In genomic region chr6:136421537-136422158, GRCh38 we compare ENCODE assay signal across 25 cellular contexts.
DNase-seq lines count a peak whose midpoint lies in the region; ATAC-seq, FAIRE-seq and TF ChIP-seq lines count a peak whose summit lies in the region.
"Had no signal": no experiment of that assay in that cellular context is flagged by ENCODE, and none has a peak within 500 bp of the region (broad histone marks: within the 10 kb centered on the region; RNA-seq: fewer than 3 reads in every experiment).

No MANE protein-coding gene starts in this region.

- no peak overlapping the region for H3K4me3 Mint-ChIP-seq in GM23338
- no peak overlapping the region for H3K4me3 Mint-ChIP-seq in stimulated activated naive B cell treated with anti-CD40 and anti-IgM and Interleukin-4, amounts not matched to agents 10 μg/mL and 1 μg/mL and 100 μg/mL, for 72 hours
- H3K4me3 Mint-ChIP-seq: CD4-positive, alpha-beta T cell; IgD-negative memory B cell had no signal

- no peak for TF ChIP-seq POLR2A in A549 (IDR thresholded peaks at IDR 0.05; ENCODE audit: low read length)

- H3K36me3 ChIP-seq in GM23338 (ENCODE audit: insufficient read depth) = no peaks in the 10 kb centered on the region
- H3K36me3 ChIP-seq: BLaER1 treated with 17β-estradiol and CSF1 and Interleukin-3, amounts not matched to agents 10 nM and 100 nM had no signal

- TF ChIP-seq RAD21 in A549 (conservative IDR thresholded peaks at IDR 0.05 in 1 of 2, IDR thresholded peaks at IDR 0.05 in 1 of 2) = no peak

- H2AFZ ChIP-seq in GM23338 = no peak overlapping the region

- CTCF ChIA-PET in A549 (lab: Yijun Ruan, JAX) = interaction anchor here (1.6 kb wide), 1 partner anchor 178 kb away, joined by 3 read pairs; no protein-coding TSS in a partner anchor

- H3K9me2 ChIP-seq in GM23338 (ENCODE audit: insufficient read depth) = no peaks in the 10 kb centered on the region

- H3K27ac ChIP-seq in A549 (peak overlapping the region; percentile 89 to 90), GM23338 (ENCODE audit: low read depth) (no peak overlapping the region), dorsolateral prefrontal cortex (peak overlapping the region in 51 of 59 donors; percentile 3 to 98 (median 88)), coronary artery (no peak overlapping the region)
- H3K27ac ChIP-seq: BLaER1 treated with 17β-estradiol and CSF1 and Interleukin-3, amounts not matched to agents 10 nM and 100 nM; HL-60; RWPE1 had no signal

- H3K4me1 ChIP-seq in A549 (peaks cover 92% of the 10 kb centered on the region), GM23338 (ENCODE audit: insufficient read depth) (peaks cover 6% of the 10 kb centered on the region; the same call in 1 of the 2 replicates)
- H3K4me1 ChIP-seq: BLaER1 treated with 17β-estradiol and CSF1 and Interleukin-3, amounts not matched to agents 10 nM and 100 nM had no signal

- H3K27ac Mint-ChIP-seq in GM23338 = peak overlapping the region; percentile 37; the same call in 1 of the 2 replicates
- no peak overlapping the region for H3K27ac Mint-ChIP-seq in stimulated activated naive B cell treated with anti-CD40 and anti-IgM and Interleukin-4, amounts not matched to agents 10 μg/mL and 1 μg/mL and 100 μg/mL, for 72 hours
- H3K27ac Mint-ChIP-seq: CD4-positive, alpha-beta T cell; IgD-negative memory B cell had no signal

- FAIRE-seq in A549 (lab: Jason Lieb, UNC) = no peak
- FAIRE-seq: D721Med, G401.6, GM12878, H54 had no signal

- H3K4me1 Mint-ChIP-seq in GM23338 = peaks cover 17% of the 10 kb centered on the region
- H3K4me1 Mint-ChIP-seq in stimulated activated naive B cell treated with anti-CD40 and anti-IgM and Interleukin-4, amounts not matched to agents 10 μg/mL and 1 μg/mL and 100 μg/mL, for 72 hours = peaks cover 2 to 10% of the 10 kb centered on the region in 2 donors
- H3K4me1 Mint-ChIP-seq: IgD-negative memory B cell had no signal

- intact Hi-C loops in dorsolateral prefrontal cortex (cut with DNase I) = no loop called here

- no peak overlapping the region for H3K4me3 ChIP-seq in A549
- no peak overlapping the region for H3K4me3 ChIP-seq in GM23338
- no peak overlapping the region for H3K4me3 ChIP-seq in dorsolateral prefrontal cortex
- no peak overlapping the region for H3K4me3 ChIP-seq in coronary artery
- H3K4me3 ChIP-seq: BLaER1 treated with 17β-estradiol and CSF1 and Interleukin-3, amounts not matched to agents 10 nM and 100 nM; GM12878 had no signal

- DNase-seq in A549 (ENCODE audit: low read depth in 1 of 2, low spot score in 1 of 2) (no peak), GM23338 (ENCODE audit: low spot score) (no peak), dorsolateral prefrontal cortex (no peak), coronary artery (ENCODE audit: low spot score) (no peak), glomerular visceral epithelial cell (ENCODE audit: extremely low spot score) (no peak)
- DNase-seq in stimulated activated naive B cell treated with anti-CD40 and anti-IgM and Interleukin-4, amounts not matched to agents 10 μg/mL and 1 μg/mL and 100 μg/mL, for 72 hours = no peak
- DNase-seq: CD4-positive, alpha-beta T cell; NCI-H1092; NCI-H1417 treated with DMSO at 0.1 percent for 48 hours; NCI-H1694 treated with DMSO at 0.1 percent for 48 hours; NCI-H2171 treated with DMSO at 0.1 percent for 48 hours; NCI-H345; NCI-H510A treated with DMSO at 0.1 percent for 48 hours; NCI-H748 treated with DMSO at 0.1 percent for 48 hours; SHP77 had no signal

- H3K4me2 ChIP-seq in A549 (peak overlapping the region; percentile 67), GM23338 (no peak overlapping the region)
- H3K4me2 ChIP-seq: BLaER1 treated with 17β-estradiol and CSF1 and Interleukin-3, amounts not matched to agents 10 nM and 100 nM had no signal

- peaks cover 21% of the 10 kb centered on the region; the same call in 1 of the 3 replicates for H3K36me3 Mint-ChIP-seq in GM23338 (ENCODE audit: low read depth)
- H3K36me3 Mint-ChIP-seq in stimulated activated naive B cell treated with anti-CD40 and anti-IgM and Interleukin-4, amounts not matched to agents 10 μg/mL and 1 μg/mL and 100 μg/mL, for 72 hours = no peaks in the 10 kb centered on the region
- H3K36me3 Mint-ChIP-seq: IgD-negative memory B cell had no signal

- TF ChIP-seq CTCF in A549 (IDR thresholded peaks at IDR 0.05) (no peak), GM23338 (conservative IDR thresholded peaks at IDR 0.05; ENCODE audit: low read depth in 2 of 2) (no peak), dorsolateral prefrontal cortex (IDR thresholded peaks at IDR 0.05 in 54 of 56, conservative IDR thresholded peaks at IDR 0.05 in 2 of 56; ENCODE audit: low read depth in 1 of 56, partially characterized antibody in 56 of 56) (no peak), coronary artery (IDR thresholded peaks at IDR 0.05) (no peak)

- WGBS in A549 (ENCODE audit: missing lambda C conversion rate) = 48% methylated on average over 6 of the region's 6 CpGs

- no peak for TF ChIP-seq EP300 in A549 (IDR thresholded peaks at IDR 0.05)

- POLR2A ChIA-PET in A549 (lab: Yijun Ruan, JAX) = interaction anchor here (0.7 kb wide), 1 partner anchor 17 kb away, joined by 5 read pairs; no protein-coding TSS in a partner anchor

- H3K27me3 Mint-ChIP-seq in GM23338 (ENCODE audit: insufficient read depth, low read depth, poor library complexity) = no peaks in the 10 kb centered on the region
- peaks cover 4 to 5% of the 10 kb centered on the region in 2 donors for H3K27me3 Mint-ChIP-seq in stimulated activated naive B cell treated with anti-CD40 and anti-IgM and Interleukin-4, amounts not matched to agents 10 μg/mL and 1 μg/mL and 100 μg/mL, for 72 hours
- H3K27me3 Mint-ChIP-seq: CD4-positive, alpha-beta T cell had no signal

- no peaks in the 10 kb centered on the region for H3F3A ChIP-seq in GM23338 (replicated peaks; ENCODE audit: low read depth)

- no peaks in the 10 kb centered on the region for H3K27me3 ChIP-seq in GM23338 (ENCODE audit: insufficient read depth)
- no peaks in the 10 kb centered on the region for H3K27me3 ChIP-seq in dorsolateral prefrontal cortex
- H3K27me3 ChIP-seq: BLaER1 treated with 17β-estradiol and CSF1 and Interleukin-3, amounts not matched to agents 10 nM and 100 nM had no signal

- H3K9me3 ChIP-seq in A549 = no peaks in the 10 kb centered on the region
- H3K9me3 ChIP-seq: BLaER1 treated with 17β-estradiol and CSF1 and Interleukin-3, amounts not matched to agents 10 nM and 100 nM had no signal

- peaks cover 27% of the 10 kb centered on the region for H3K79me2 ChIP-seq in GM23338 (replicated peaks; ENCODE audit: insufficient read depth)

- ATAC-seq in A549 (peak; percentile 59 to 60; a peak in 3 of 6 replicates), GM23338 (no peak), GM21526 (IDR thresholded peaks at IDR 0.05; ENCODE audit: low FRiP score, unreplicated experiment) (no peak)
- peak; percentile 79 to 90 for ATAC-seq in stimulated activated naive B cell treated with anti-CD40 and anti-IgM and Interleukin-4, amounts not matched to agents 10 μg/mL and 1 μg/mL and 100 μg/mL, for 72 hours (replicated peaks)
- ATAC-seq: GM12878, Panc1 had no signal

- no peaks in the 10 kb centered on the region for H3K9me3 Mint-ChIP-seq in GM23338
- H3K9me3 Mint-ChIP-seq in stimulated activated naive B cell treated with anti-CD40 and anti-IgM and Interleukin-4, amounts not matched to agents 10 μg/mL and 1 μg/mL and 100 μg/mL, for 72 hours = no peaks in the 10 kb centered on the region
- H3K9me3 Mint-ChIP-seq: CD4-positive, alpha-beta T cell; IgD-negative memory B cell had no signal

- no peaks in the 10 kb centered on the region for H4K20me1 ChIP-seq in GM23338 (replicated peaks; ENCODE audit: insufficient read depth)
- H4K20me1 ChIP-seq: BLaER1 treated with 17β-estradiol and CSF1 and Interleukin-3, amounts not matched to agents 10 nM and 100 nM had no signal

TF ChIP-seq in A549, 52 proteins besides CTCF, POLR2A, EP300 and RAD21 (continues in another document):
- TF ChIP-seq SMC3 (IDR thresholded peaks at IDR 0.05) = no peak
- no peak for TF ChIP-seq HEYL (CRISPR knock-in tag; IDR thresholded peaks at IDR 0.05)
- TF ChIP-seq CHD4 (IDR thresholded peaks at IDR 0.05; ENCODE audit: borderline replicate concordance) = no peak
- TF ChIP-seq EHMT2 (IDR thresholded peaks at IDR 0.05; ENCODE audit: low read depth) = no peak
- no peak for TF ChIP-seq HMGXB4 (CRISPR knock-in tag; IDR thresholded peaks at IDR 0.05; ENCODE audit: borderline replicate concordance)
- no peak for TF ChIP-seq TFCP2L1 (CRISPR knock-in tag; IDR thresholded peaks at IDR 0.05)
- TF ChIP-seq CBX8 (IDR thresholded peaks at IDR 0.05) = no peak

Comparison
In these comparisons a context has a peak if more than half of its experiments do, and no peak if none do; other contexts are left out.
1. ATAC-seq: peak in A549 (2 of 2) and stimulated activated naive B cell treated with anti-CD40 and anti-IgM and Interleukin-4, amounts not matched to agents 10 μg/mL and 1 μg/mL and 100 μg/mL, for 72 hours (2 of 2); none in GM23338 (single experiment) and GM21526 (single experiment).
2. H3K27ac ChIP-seq: peak in A549 (2 of 2) and dorsolateral prefrontal cortex (51 of 59); none in GM23338 (single experiment) and coronary artery (0 of 2).